Comparison of ENCODE assay signal across 8 cellular contexts in the genomic region with DNA sequence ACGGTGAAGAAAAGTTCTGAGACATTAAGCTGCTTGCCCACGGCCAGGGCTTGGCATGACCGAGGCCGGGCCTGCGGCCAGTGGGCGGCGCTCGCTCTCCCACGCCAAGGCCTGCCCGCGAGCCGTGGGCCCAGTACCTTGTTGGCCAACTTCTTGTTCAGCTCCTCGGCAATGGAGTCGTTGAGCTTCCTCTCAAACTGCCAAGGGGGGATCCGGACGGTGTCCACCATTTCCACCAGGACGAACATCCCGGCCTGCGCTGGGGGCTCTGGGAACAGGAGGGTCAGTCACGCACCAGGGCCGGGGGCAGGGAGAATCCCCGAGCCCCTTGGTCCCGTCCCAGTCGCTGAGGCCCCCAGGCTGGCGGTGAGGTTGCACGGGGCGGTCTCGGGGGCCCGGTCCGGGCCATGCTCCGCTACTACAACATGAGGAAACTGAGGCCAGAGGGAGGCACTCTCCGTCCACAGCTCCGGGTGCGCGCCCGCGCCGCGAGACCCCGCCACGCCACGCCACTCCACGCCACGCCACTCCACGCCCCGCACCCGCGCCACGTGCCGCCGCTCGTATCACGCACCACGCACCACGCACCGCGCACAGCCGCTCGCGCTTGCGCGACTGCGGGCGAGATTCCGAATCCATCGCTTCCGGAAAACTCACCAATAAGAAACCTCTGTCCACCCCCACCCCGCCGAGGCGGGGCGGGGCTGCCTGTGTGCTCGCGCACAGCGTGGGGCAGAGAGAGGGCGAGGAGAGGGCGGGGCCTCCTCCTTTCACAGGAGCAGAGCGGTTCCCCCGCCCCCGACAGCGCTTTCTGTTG. TPM values are rescaled to one million over a fixed set of nuclear protein-coding genes. Genes with fewer than 3 reads are reported as not detected.
DNase-seq lines count a peak whose midpoint lies in the region; ATAC-seq and TF ChIP-seq lines count a peak whose summit lies in the region.

A gene with protein sequence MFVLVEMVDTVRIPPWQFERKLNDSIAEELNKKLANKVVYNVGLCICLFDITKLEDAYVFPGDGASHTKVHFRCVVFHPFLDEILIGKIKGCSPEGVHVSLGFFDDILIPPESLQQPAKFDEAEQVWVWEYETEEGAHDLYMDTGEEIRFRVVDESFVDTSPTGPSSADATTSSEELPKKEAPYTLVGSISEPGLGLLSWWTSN (minus strand): TSS at position 617 of the 817 bp plus-strand sequence. CDS start 369 bp downstream, at position 248.

- H3K27ac ChIP-seq in spleen, result peak within 1 kb of the TSS; percentile 44 to 90 (median 85)

- intact Hi-C loops in spleen (cut with DNase I; ENCODE audit: low total_unique reads), result no loop called here

- peaks cover 0 to 23% (median 8%) of the 10 kb centered on the region in 6 donors for H3K36me3 ChIP-seq in spleen

- H3K9me3 Mint-ChIP-seq in WTC11, result no peaks in the 10 kb centered on the region
- no peaks in the 10 kb centered on the region for H3K9me3 Mint-ChIP-seq in immature natural killer cell

- POLR2A ChIA-PET in WTC11 (lab: Charles Lee), result interaction anchor here (0.6 to 1.1 kb wide), 3 partner anchors 18 to 163 kb away, joined by 3 to 7 read pairs (median 5); a partner anchor contains a TSS

- H3K27me3 ChIP-seq in spleen (replicated peaks in 1 of 7), result no peaks in the 10 kb centered on the region

- DNase-seq in AG09309 (ENCODE audit: low read depth), result peak; percentile 84
- peak; percentile 84 for DNase-seq in NCI-H226
- DNase-seq in WTC11 (ENCODE audit: low spot score), result peak; percentile 100
- DNase-seq in cardiac fibroblast (ENCODE audit: low read depth in 2 of 2), result peak; percentile 97 to 98
- peak; percentile 94 to 97 (median 95) for DNase-seq in immature natural killer cell
- DNase-seq in spleen, result peak; percentile 99

- CTCF ChIA-PET in WTC11 (lab: Charles Lee), result interaction anchor here (0.7 to 1.5 kb wide), 13 partner anchors 9 to 163 kb away, joined by 3 to 10 read pairs (median 6); a partner anchor contains a TSS

- peak; percentile 56 for TF ChIP-seq CTCF in AG09309 (IDR thresholded peaks at IDR 0.05; ENCODE audit: control insufficient read depth, insufficient read depth, low read depth, low read length, missing control alignments)
- TF ChIP-seq CTCF in WTC11 (IDR thresholded peaks at IDR 0.05), result no peak
- peak; percentile 44 for TF ChIP-seq CTCF in cardiac fibroblast (IDR thresholded peaks at IDR 0.05; ENCODE audit: low read depth, low read length)
- TF ChIP-seq CTCF in spleen (IDR thresholded peaks at IDR 0.05 in 8 of 11, conservative IDR thresholded peaks at IDR 0.05 in 3 of 11), result peak; percentile 25 to 74 (median 52)

- peak; percentile 92 for ATAC-seq in GM18909 (IDR thresholded peaks at IDR 0.05; ENCODE audit: poor library complexity, unreplicated experiment)
- peak; percentile 93 for ATAC-seq in HG03175 (IDR thresholded peaks at IDR 0.05; ENCODE audit: unreplicated experiment)
- peak; percentile 97 for ATAC-seq in WTC11

- H3K27ac Mint-ChIP-seq in WTC11 (no peak within 1 kb of the TSS), immature natural killer cell (peak within 1 kb of the TSS; percentile 94 to 98 (median 96))

- H3K27me3 Mint-ChIP-seq in WTC11 (ENCODE audit: low read depth) (no peaks in the 10 kb centered on the region; the same call in 1 of the 2 replicates), immature natural killer cell (ENCODE audit: low read depth in 3 of 3) (peaks cover 6 to 9% (median 8%) of the 10 kb centered on the region in 3 donors)

- peak within 1 kb of the TSS; percentile 75 for H3K4me3 ChIP-seq in AG09309 (ENCODE audit: control insufficient read depth, low read depth, low read length)
- H3K4me3 ChIP-seq in cardiac fibroblast (replicated peaks in 1 of 2; ENCODE audit: low read depth in 2 of 2, low read length in 2 of 2), result peak within 1 kb of the TSS; percentile 93 to 96
- H3K4me3 ChIP-seq in spleen, result peak within 1 kb of the TSS; percentile 82 to 99 (median 94)

- WGBS in spleen, 5 donors, result 0 to 1% (median 0%) methylated on average over 52 to 80 of the region's 80 CpGs

- H3K4me1 Mint-ChIP-seq in WTC11, result peaks cover 22% of the 10 kb centered on the region
- peaks cover 39 to 40% of the 10 kb centered on the region in 2 donors for H3K4me1 Mint-ChIP-seq in immature natural killer cell

- H3K4me3 Mint-ChIP-seq in WTC11 (peak within 1 kb of the TSS; percentile 81), immature natural killer cell (peak within 1 kb of the TSS; percentile 96 to 100 (median 97))

- no peak for TF ChIP-seq POLR2A in spleen (IDR thresholded peaks at IDR 0.05)

- H3K36me3 Mint-ChIP-seq in WTC11 (no peaks in the 10 kb centered on the region), immature natural killer cell (no peaks in the 10 kb centered on the region)

- H3K9me3 ChIP-seq in spleen, result no peaks in the 10 kb centered on the region

- H3K4me1 ChIP-seq in spleen, result peaks cover 20 to 47% (median 41%) of the 10 kb centered on the region in 6 donors

TF ChIP-seq in WTC11, 78 proteins besides CTCF, POLR2A, EP300 and RAD21 (continues in another document):
- TF ChIP-seq ESRRA (CRISPR knock-in tag; IDR thresholded peaks at IDR 0.05; ENCODE audit: borderline replicate concordance) (0 out of 2 replicates have a peak, but pooled peaks have one; percentile 52), CBFB (CRISPR knock-in tag; IDR thresholded peaks at IDR 0.05; ENCODE audit: low read depth) (no peak), NFYB (CRISPR knock-in tag; conservative IDR thresholded peaks at IDR 0.05; ENCODE audit: low read depth) (peak; percentile 70), FOXK1 (CRISPR knock-in tag; IDR thresholded peaks at IDR 0.05) (peak; percentile 89), MYBL2 (CRISPR knock-in tag; IDR thresholded peaks at IDR 0.05) (peak; percentile 53; the same call in 1 of the 2 replicates), FOXP1 (CRISPR knock-in tag; IDR thresholded peaks at IDR 0.05; ENCODE audit: borderline replicate concordance) (peak; percentile 93), ZNF423 (CRISPR knock-in tag; IDR thresholded peaks at IDR 0.05) (no peak), CREM (CRISPR knock-in tag; IDR thresholded peaks at IDR 0.05) (no peak), NR2C2 (CRISPR knock-in tag; IDR thresholded peaks at IDR 0.05) (no peak)
- TF ChIP-seq, protein P1, sequence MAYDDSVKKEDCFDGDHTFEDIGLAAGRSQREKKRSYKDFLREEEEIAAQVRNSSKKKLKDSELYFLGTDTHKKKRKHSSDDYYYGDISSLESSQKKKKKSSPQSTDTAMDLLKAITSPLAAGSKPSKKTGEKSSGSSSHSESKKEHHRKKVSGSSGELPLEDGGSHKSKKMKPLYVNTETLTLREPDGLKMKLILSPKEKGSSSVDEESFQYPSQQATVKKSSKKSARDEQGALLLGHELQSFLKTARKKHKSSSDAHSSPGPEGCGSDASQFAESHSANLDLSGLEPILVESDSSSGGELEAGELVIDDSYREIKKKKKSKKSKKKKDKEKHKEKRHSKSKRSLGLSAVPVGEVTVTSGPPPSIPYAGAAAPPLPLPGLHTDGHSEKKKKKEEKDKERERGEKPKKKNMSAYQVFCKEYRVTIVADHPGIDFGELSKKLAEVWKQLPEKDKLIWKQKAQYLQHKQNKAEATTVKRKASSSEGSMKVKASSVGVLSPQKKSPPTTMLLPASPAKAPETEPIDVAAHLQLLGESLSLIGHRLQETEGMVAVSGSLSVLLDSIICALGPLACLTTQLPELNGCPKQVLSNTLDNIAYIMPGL (CRISPR knock-in tag; IDR thresholded peaks at IDR 0.05), result peak; percentile 65
- TF ChIP-seq, protein P2, sequence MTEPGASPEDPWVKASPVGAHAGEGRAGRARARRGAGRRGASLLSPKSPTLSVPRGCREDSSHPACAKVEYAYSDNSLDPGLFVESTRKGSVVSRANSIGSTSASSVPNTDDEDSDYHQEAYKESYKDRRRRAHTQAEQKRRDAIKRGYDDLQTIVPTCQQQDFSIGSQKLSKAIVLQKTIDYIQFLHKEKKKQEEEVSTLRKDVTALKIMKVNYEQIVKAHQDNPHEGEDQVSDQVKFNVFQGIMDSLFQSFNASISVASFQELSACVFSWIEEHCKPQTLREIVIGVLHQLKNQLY (CRISPR knock-in tag; IDR thresholded peaks at IDR 0.05), result no peak
- TF ChIP-seq, protein P3, sequence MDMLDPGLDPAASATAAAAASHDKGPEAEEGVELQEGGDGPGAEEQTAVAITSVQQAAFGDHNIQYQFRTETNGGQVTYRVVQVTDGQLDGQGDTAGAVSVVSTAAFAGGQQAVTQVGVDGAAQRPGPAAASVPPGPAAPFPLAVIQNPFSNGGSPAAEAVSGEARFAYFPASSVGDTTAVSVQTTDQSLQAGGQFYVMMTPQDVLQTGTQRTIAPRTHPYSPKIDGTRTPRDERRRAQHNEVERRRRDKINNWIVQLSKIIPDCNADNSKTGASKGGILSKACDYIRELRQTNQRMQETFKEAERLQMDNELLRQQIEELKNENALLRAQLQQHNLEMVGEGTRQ (CRISPR knock-in tag; IDR thresholded peaks at IDR 0.05), result peak; percentile 57; the same call in 1 of the 2 replicates
- TF ChIP-seq, protein P4, sequence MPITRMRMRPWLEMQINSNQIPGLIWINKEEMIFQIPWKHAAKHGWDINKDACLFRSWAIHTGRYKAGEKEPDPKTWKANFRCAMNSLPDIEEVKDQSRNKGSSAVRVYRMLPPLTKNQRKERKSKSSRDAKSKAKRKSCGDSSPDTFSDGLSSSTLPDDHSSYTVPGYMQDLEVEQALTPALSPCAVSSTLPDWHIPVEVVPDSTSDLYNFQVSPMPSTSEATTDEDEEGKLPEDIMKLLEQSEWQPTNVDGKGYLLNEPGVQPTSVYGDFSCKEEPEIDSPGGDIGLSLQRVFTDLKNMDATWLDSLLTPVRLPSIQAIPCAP (CRISPR knock-in tag; IDR thresholded peaks at IDR 0.05), result peak; percentile 53; the same call in 1 of the 2 replicates
- TF ChIP-seq, protein P5, sequence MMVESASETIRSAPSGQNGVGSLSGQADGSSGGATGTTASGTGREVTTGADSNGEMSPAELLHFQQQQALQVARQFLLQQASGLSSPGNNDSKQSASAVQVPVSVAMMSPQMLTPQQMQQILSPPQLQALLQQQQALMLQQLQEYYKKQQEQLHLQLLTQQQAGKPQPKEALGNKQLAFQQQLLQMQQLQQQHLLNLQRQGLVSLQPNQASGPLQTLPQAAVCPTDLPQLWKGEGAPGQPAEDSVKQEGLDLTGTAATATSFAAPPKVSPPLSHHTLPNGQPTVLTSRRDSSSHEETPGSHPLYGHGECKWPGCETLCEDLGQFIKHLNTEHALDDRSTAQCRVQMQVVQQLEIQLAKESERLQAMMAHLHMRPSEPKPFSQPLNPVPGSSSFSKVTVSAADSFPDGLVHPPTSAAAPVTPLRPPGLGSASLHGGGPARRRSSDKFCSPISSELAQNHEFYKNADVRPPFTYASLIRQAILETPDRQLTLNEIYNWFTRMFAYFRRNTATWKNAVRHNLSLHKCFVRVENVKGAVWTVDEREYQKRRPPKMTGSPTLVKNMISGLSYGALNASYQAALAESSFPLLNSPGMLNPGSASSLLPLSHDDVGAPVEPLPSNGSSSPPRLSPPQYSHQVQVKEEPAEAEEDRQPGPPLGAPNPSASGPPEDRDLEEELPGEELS (CRISPR knock-in tag; IDR thresholded peaks at IDR 0.05), result peak; percentile 82

RNA-seq across cellular contexts. Expression of the gene that starts here (rescaled TPM):
- total RNA-seq in WTC11 (2021) (28.8 to 30.8 TPM (median 29.8 TPM) in 3 replicates), spleen (10 to 100 TPM; 14.4 to 30.9 (median 22.4) TPM)
- polyA plus RNA-seq in immature natural killer cell (10 to 100 TPM in 2 of 3 donors, 1 to 10 TPM in 1; 9.2 to 15.4 (median 15.0) TPM), spleen (10 to 100 TPM; 12.6 to 24.3 (median 14.6) TPM)

Comparison
In these comparisons a context has a peak if more than half of its experiments do, and no peak if none do; other contexts are left out.
1. Peak in every context shown above with its lines: DNase-seq, ATAC-seq, H3K4me3 ChIP-seq and H3K27ac ChIP-seq.